ENCODE assay signal across 26 cellular contexts in genomic region chr2:156177654-156178053, GRCh38.
"Had no signal": no experiment of that assay in that cellular context is flagged by ENCODE, and none has a peak within 500 bp of the region (broad histone marks: within the 10 kb centered on the region; RNA-seq: fewer than 3 reads in every experiment).

No MANE protein-coding gene starts in this region.

- H3K27me3 ChIP-seq: stomach, suprapubic skin, testis, thyroid gland, tibial artery, tibial nerve, transverse colon, upper lobe of left lung, upper lobe of right lung, uterus, vagina had no signal

- FAIRE-seq: urothelium cell line had no signal

- H3K36me3 ChIP-seq: stomach, suprapubic skin, thoracic aorta, thyroid gland, tibial artery, tibial nerve, transverse colon, upper lobe of left lung, upper lobe of right lung, uterus, vagina had no signal

- H3K27ac ChIP-seq: stomach, suprapubic skin, testis, thoracic aorta, thyroid gland, tibial artery, tibial nerve, transverse colon, upper lobe of left lung, upper lobe of right lung, uterus, vagina had no signal

- H3K4me3 ChIP-seq: stomach, suprapubic skin, testis, thoracic aorta, thyroid gland, tibial artery, tibial nerve, transverse colon, upper lobe of left lung, upper lobe of right lung, uterus, vagina had no signal

- H3K4me1 ChIP-seq: stomach, testis, tibial artery, tibial nerve, upper lobe of left lung, upper lobe of right lung, uterus, vagina had no signal

- ATAC-seq: stimulated activated effector memory CD8-positive, alpha-beta T cell treated with anti-CD3 and anti-CD28 coated beads, Interleukin-12 subunit alpha, Interleukin-12 subunit beta, amount 100 ng/mL, for 72 hours; stimulated activated naive B cell treated with anti-CD40 and anti-IgM and Interleukin-4, amounts not matched to agents 10 μg/mL and 1 μg/mL and 100 μg/mL, for 72 hours; stimulated activated naive CD8-positive, alpha-beta T cell treated with anti-CD3 and anti-CD28 coated beads, Interleukin-15, amount 100 ng/mL, for 72 hours; stimulated activated naive CD8-positive, alpha-beta T cell treated with anti-CD3 and anti-CD28 coated beads, Interleukin-15, Interleukin-2, amounts not matched to agents 100 U/mL and 50 U/mL, for 24 hours; upper lobe of right lung had no signal

- DNase-seq: stimulated activated CD4-positive, alpha-beta T cell treated with anti-CD3 and anti-CD28 coated beads, Interleukin-2, amount 100 ng/mL, for 48 hours; stimulated activated CD4-positive, alpha-beta T cell treated with anti-CD3 and anti-CD28 coated beads, Interleukin-4, amount 100 ng/mL, for 1 hour; stimulated activated CD4-positive, alpha-beta T cell treated with anti-CD3 and anti-CD28 coated beads, Interleukin-4, amount 100 ng/mL, for 24 hours; stimulated activated CD4-positive, alpha-beta T cell treated with anti-CD3 and anti-CD28 coated beads, Interleukin-4, amount 100 ng/mL, for 4 hours; stimulated activated CD8-positive, alpha-beta memory T cell treated with anti-CD3 and anti-CD28 coated beads, Interleukin-4, amount 100 ng/mL, for 48 hours; stimulated activated naive B cell treated with anti-CD40 and anti-IgM and Interleukin-4, amounts not matched to agents 10 μg/mL and 1 μg/mL and 100 μg/mL, for 72 hours; stimulated activated naive CD4-positive, alpha-beta T cell; stimulated activated naive CD4-positive, alpha-beta T cell treated with Interleukin-2 at 50 U/mL for 16 hours; stimulated activated naive CD8-positive, alpha-beta T cell treated with anti-CD3 and anti-CD28 coated beads, Interleukin-15, amount 100 ng/mL, for 72 hours; stimulated activated naive CD8-positive, alpha-beta T cell treated with anti-CD3 and anti-CD28 coated beads, Interleukin-15, Interleukin-2, amounts not matched to agents 100 U/mL and 50 U/mL, for 24 hours; stomach; substantia nigra; testis; thyroid gland; tibial artery; transverse colon; trophoblast cell; upper lobe of left lung; upper lobe of right lung; uterus had no signal

- H3K9me3 ChIP-seq: stomach, suprapubic skin, testis, thoracic aorta, thyroid gland, tibial artery, tibial nerve, transverse colon, upper lobe of left lung, upper lobe of right lung, uterus, vagina had no signal
